Comparison of ENCODE assay signal across 8 cellular contexts in the genomic region with DNA sequence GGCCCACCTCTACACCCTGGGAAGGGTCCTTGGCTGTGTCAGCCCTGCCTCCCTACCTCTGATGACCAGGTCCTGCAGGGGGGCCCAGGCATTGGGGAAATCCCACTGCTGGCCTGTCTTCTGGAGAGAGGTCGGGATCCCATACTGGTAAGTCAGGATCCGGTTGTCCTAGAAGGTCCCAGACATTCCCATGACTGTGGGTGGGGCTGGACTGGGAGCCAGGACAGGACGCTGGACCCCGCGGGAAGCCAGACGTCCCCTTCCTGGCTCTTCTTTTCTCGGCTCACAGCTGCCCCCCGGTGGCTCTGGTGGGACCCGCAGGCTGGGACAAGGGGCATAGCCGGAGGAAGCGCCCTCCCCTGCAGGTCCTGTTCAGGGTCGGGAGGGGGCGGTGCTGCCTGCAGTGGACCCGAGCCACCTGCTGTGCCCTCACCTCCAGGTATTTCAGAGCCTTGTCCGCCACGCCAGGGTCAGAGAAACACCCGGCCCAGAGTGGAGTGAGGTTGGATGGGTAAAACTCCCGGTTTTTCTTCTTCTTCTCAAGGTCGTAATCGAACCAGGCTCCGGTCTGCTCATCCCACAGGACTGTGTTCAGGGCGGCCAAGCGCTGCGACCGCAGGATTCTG. TPM values are rescaled to one million over a fixed set of nuclear protein-coding genes. Genes with fewer than 3 reads are reported as not detected.
DNase-seq lines count a peak whose midpoint lies in the region; ATAC-seq and TF ChIP-seq lines count a peak whose summit lies in the region.

No MANE protein-coding gene starts in this region.

- ATAC-seq in GM19455 (IDR thresholded peaks at IDR 0.05; ENCODE audit: unreplicated experiment): peak; percentile 68
- ATAC-seq in PC-3: peak; percentile 93
- peak; percentile 98 to 99 for ATAC-seq in naive B cell (ENCODE audit: low read depth in 2 of 2)

- H3K36me3 ChIP-seq in BJ (ENCODE audit: control insufficient read depth, insufficient read depth, low read length) (peaks cover 16% of the 10 kb centered on the region), KMS-11 (ENCODE audit: insufficient read depth) (no peaks in the 10 kb centered on the region), PC-3 (ENCODE audit: low read depth, low read length) (no peaks in the 10 kb centered on the region), esophagus muscularis mucosa (peaks cover 5 to 35% (median 33%) of the 10 kb centered on the region in 4 donors)

- no peaks in the 10 kb centered on the region for H4K20me1 ChIP-seq in KMS-11 (ENCODE audit: insufficient read depth)
- H4K20me1 ChIP-seq in PC-3 (ENCODE audit: low read length): no peaks in the 10 kb centered on the region

- H3K9me3 ChIP-seq in PC-3 (ENCODE audit: low read length): no peaks in the 10 kb centered on the region
- no peaks in the 10 kb centered on the region for H3K9me3 ChIP-seq in esophagus muscularis mucosa

- no TSS peak for BruUV-seq in PC-3 (replicated peaks; lab: Mats Ljungman, UMichigan)

- no peak overlapping the region for H3K9ac ChIP-seq in KMS-11
- no peak overlapping the region for H3K9ac ChIP-seq in PC-3 (ENCODE audit: low read length)

- TF ChIP-seq POLR2A in esophagus muscularis mucosa (IDR thresholded peaks at IDR 0.05; ENCODE audit: low read depth): no peak

- no peaks in the 10 kb centered on the region for H3K36me3 Mint-ChIP-seq in activated T-cell treated with anti-CD3 and anti-CD28 coated beads, Interleukin-2, amount 50 U/mL, for 24 hours (ENCODE audit: low read depth)
- H3K36me3 Mint-ChIP-seq in naive B cell: no peaks in the 10 kb centered on the region

- H3K4me3 ChIP-seq in BJ (ENCODE audit: low read depth, low read length): no peak overlapping the region
- H3K4me3 ChIP-seq in KMS-11 (IDR thresholded peaks at IDR 0.05; ENCODE audit: insufficient read depth, low read depth, low read length): no peak overlapping the region
- no peak overlapping the region for H3K4me3 ChIP-seq in PC-3 (ENCODE audit: low read length)
- peak overlapping the region in 2 of 4 donors; percentile 12 to 13 for H3K4me3 ChIP-seq in esophagus muscularis mucosa

- CTCF ChIA-PET in BJ (lab: Yijun Ruan, JAX) (interaction anchor here (0.5 to 6.0 kb wide), 31 partner anchors 8 to 384 kb away, joined by 3 to 56 read pairs (median 5); partner anchors contain the start of genes PHLDB1, TREH and UPK2), PC-3 (lab: Charles Lee) (interaction anchor here (0.6 kb wide), 1 partner anchor 268 kb away, joined by 3 read pairs; no protein-coding TSS in a partner anchor)

- H2AFZ ChIP-seq in KMS-11 (ENCODE audit: low read depth): peak overlapping the region; percentile 52; the same call in 1 of the 2 replicates
- peak overlapping the region; percentile 53 for H2AFZ ChIP-seq in PC-3 (ENCODE audit: low read length)

- no peaks in the 10 kb centered on the region for H3K27me3 Mint-ChIP-seq in activated T-cell treated with anti-CD3 and anti-CD28 coated beads, Interleukin-2, amount 50 U/mL, for 24 hours
- peaks cover 0 to 13% (median 3%) of the 10 kb centered on the region in 3 donors for H3K27me3 Mint-ChIP-seq in naive B cell

- DNase-seq in BJ (ENCODE audit: low read depth): no peak
- peak; percentile 96 for DNase-seq in PC-3
- peak; percentile 94 for DNase-seq in activated T-cell treated with anti-CD3 and anti-CD28 coated beads, Interleukin-2, amount 50 U/mL, for 24 hours
- peak; percentile 97 for DNase-seq in esophagus muscularis mucosa (ENCODE audit: extremely low spot score)
- peak; percentile 77 for DNase-seq in naive B cell
- DNase-seq in stimulated activated CD8-positive, alpha-beta memory T cell treated with anti-CD3 and anti-CD28 coated beads, Interleukin-7, amount 100 ng/mL, for 24 hours (ENCODE audit: low read depth): peak; percentile 85

- intact Hi-C loops in PC-3 (cut with micrococcal nuclease) (loop anchor here (1.0 kb wide), 1 partner anchor 52 kb away; the partner anchor contains the start of gene PHLDB1), esophagus muscularis mucosa (cut with DNase I) (loop anchor here (5.0 kb wide), 1 partner anchor 52 kb away; the partner anchor contains the start of gene PHLDB1)

- TF ChIP-seq EP300 in esophagus muscularis mucosa (IDR thresholded peaks at IDR 0.05): no peak

- H3K4me1 ChIP-seq in KMS-11 (ENCODE audit: low read depth, poor library complexity, severe bottlenecking) (no peaks in the 10 kb centered on the region), PC-3 (ENCODE audit: insufficient read depth, low read length) (no peaks in the 10 kb centered on the region), esophagus muscularis mucosa (peaks cover 10 to 23% (median 18%) of the 10 kb centered on the region in 4 donors)

- no peaks in the 10 kb centered on the region for H3K79me2 ChIP-seq in KMS-11 (ENCODE audit: insufficient read depth, low read depth)
- H3K79me2 ChIP-seq in PC-3 (ENCODE audit: low read length): no peaks in the 10 kb centered on the region

- TF ChIP-seq CTCF in BJ (IDR thresholded peaks at IDR 0.05; ENCODE audit: insufficient read depth, low read depth, low read length) (peak; percentile 99), KMS-11 (conservative IDR thresholded peaks at IDR 0.05; ENCODE audit: low read depth, low read length) (peak; percentile 80), PC-3 (conservative IDR thresholded peaks at IDR 0.05; ENCODE audit: low read depth, low read length) (peak; percentile 98), esophagus muscularis mucosa (IDR thresholded peaks at IDR 0.05) (peak in 2 of 3 experiments; percentile 98 to 99)

- peaks cover 5% of the 10 kb centered on the region for H3K4me1 Mint-ChIP-seq in activated T-cell treated with anti-CD3 and anti-CD28 coated beads, Interleukin-2, amount 50 U/mL, for 24 hours (ENCODE audit: low read depth)
- peaks cover 3 to 11% (median 10%) of the 10 kb centered on the region in 3 donors for H3K4me1 Mint-ChIP-seq in naive B cell

- H3K27ac ChIP-seq in KMS-11: no peak overlapping the region
- no peak overlapping the region for H3K27ac ChIP-seq in PC-3 (ENCODE audit: low read length)
- peak overlapping the region; percentile 29 to 58 (median 42) for H3K27ac ChIP-seq in esophagus muscularis mucosa (replicated peaks in 1 of 4)

- H3K4me3 Mint-ChIP-seq in activated T-cell treated with anti-CD3 and anti-CD28 coated beads, Interleukin-2, amount 50 U/mL, for 24 hours: no peak overlapping the region
- peak overlapping the region in 3 of 8 donors; percentile 8 to 59 (median 12) for H3K4me3 Mint-ChIP-seq in naive B cell

- POLR2A ChIA-PET in BJ (lab: Charles Lee) (no interaction called here), PC-3 (lab: Charles Lee; ENCODE audit: unreplicated experiment) (no interaction called here)

- H3K27ac Mint-ChIP-seq in activated T-cell treated with anti-CD3 and anti-CD28 coated beads, Interleukin-2, amount 50 U/mL, for 24 hours: no peak overlapping the region
- peak overlapping the region in 1 of 6 donors; percentile 59 for H3K27ac Mint-ChIP-seq in naive B cell

- no peaks in the 10 kb centered on the region for H3K9me2 ChIP-seq in PC-3 (replicated peaks; ENCODE audit: low read length)

- H3K27me3 ChIP-seq in BJ (ENCODE audit: control insufficient read depth, insufficient read depth, low read length) (no peaks in the 10 kb centered on the region), KMS-11 (ENCODE audit: insufficient read depth, low read depth) (no peaks in the 10 kb centered on the region), PC-3 (ENCODE audit: low read length) (no peaks in the 10 kb centered on the region), esophagus muscularis mucosa (peaks cover 0 to 12% (median 0%) of the 10 kb centered on the region in 4 donors)

- H3K4me2 ChIP-seq in KMS-11 (no peak overlapping the region), PC-3 (ENCODE audit: low read length) (peak overlapping the region; percentile 35; the same call in 1 of the 2 replicates)

- no peaks in the 10 kb centered on the region for H3F3A ChIP-seq in PC-3 (ENCODE audit: low read length, unreplicated experiment)

- H3K9me3 Mint-ChIP-seq in activated T-cell treated with anti-CD3 and anti-CD28 coated beads, Interleukin-2, amount 50 U/mL, for 24 hours: no peaks in the 10 kb centered on the region
- no peaks in the 10 kb centered on the region for H3K9me3 Mint-ChIP-seq in naive B cell

- 20% methylated on average over 1 of the region's 25 CpGs for WGBS in esophagus muscularis mucosa

RNA-seq across cellular contexts. Expression of gene TREH, which starts 20.0 kb away (rescaled TPM):
- polyA plus RNA-seq in BJ (2011; rRNA removed) (not detected in 2 replicates), naive B cell (ENCODE audit: low read depth in 6 of 6) (not detected)
- 0.09 TPM in 1 of 2 replicates, not detected in the other for polyA minus RNA-seq in BJ (2011; rRNA and poly(A)+ RNA removed)
- total RNA-seq in PC-3 (2014; rRNA removed) (not detected in 2 replicates), esophagus muscularis mucosa (not detected)

RNA-seq across cellular contexts. Expression of gene PHLDB1, which starts 52.0 kb away (rescaled TPM):
- polyA plus RNA-seq in BJ (2011; rRNA removed) (51.1 and 74.7 TPM in 2 replicates), naive B cell (ENCODE audit: low read depth in 6 of 6) (under 1 TPM in 1 of 6 donors, not detected in 5; 0.54 TPM)
- 75.4 and 90.5 TPM in 2 replicates for polyA minus RNA-seq in BJ (2011; rRNA and poly(A)+ RNA removed)
- total RNA-seq in PC-3 (2014; rRNA removed) (36.1 and 37.1 TPM in 2 replicates), esophagus muscularis mucosa (10 to 100 TPM; 62.6 to 92.2 (median 78.9) TPM)

Comparison
In these comparisons a context has a peak if more than half of its experiments do, and no peak if none do; other contexts are left out.
1. H3K27ac ChIP-seq: peak in esophagus muscularis mucosa (4 of 4); none in KMS-11 (single experiment) and PC-3 (single experiment).
2. Peak in every context shown above with its lines, with median percentiles within 50 percentile points of each other: CTCF ChIP-seq and ATAC-seq.